In genomic region chr16:53892155-53892554, GRCh38 we compare ENCODE assay signal across 8 cellular contexts.
DNase-seq lines count a peak whose midpoint lies in the region; ATAC-seq and TF ChIP-seq lines count a peak whose summit lies in the region.

No MANE protein-coding gene starts in this region.

- H4K91ac ChIP-seq in H9 (ENCODE audit: insufficient read length, low read depth, low read length), result no peak overlapping the region

- H3K18ac ChIP-seq in H9 (ENCODE audit: insufficient read length, low read depth, low read length), result no peak overlapping the region

- H3K9me3 ChIP-seq in CD8-positive, alpha-beta memory T cell (ENCODE audit: low read length), result no peaks in the 10 kb centered on the region
- H3K9me3 ChIP-seq in H9 (ENCODE audit: control insufficient read depth, low read depth, low read length), result no peaks in the 10 kb centered on the region

- H3K4ac ChIP-seq in H9 (ENCODE audit: low read depth, low read length), result no peak overlapping the region

- no peaks in the 10 kb centered on the region for H3K27me3 Mint-ChIP-seq in CD8-positive, alpha-beta memory T cell
- H3K27me3 Mint-ChIP-seq in H9 (ENCODE audit: low read depth), result no peaks in the 10 kb centered on the region

- no peak overlapping the region for H2AK5ac ChIP-seq in H9 (ENCODE audit: insufficient read length, low read length)

- H3K4me3 Mint-ChIP-seq in CD8-positive, alpha-beta memory T cell, result peak overlapping the region in 1 of 7 donors; percentile 34
- H3K4me3 Mint-ChIP-seq in H9, result no peak overlapping the region

- no peak overlapping the region for H2AFZ ChIP-seq in H9 (ENCODE audit: low read length)

- no peak overlapping the region for H3T11ph ChIP-seq in H9 (ENCODE audit: low read length)

- WGBS in H9 (ENCODE audit: extremely low coverage, insufficient read length, low lambda C conversion rate), result no CpG with 5 or more reads among the region's 3 CpGs

- H4K5ac ChIP-seq in H9 (ENCODE audit: insufficient read length, low read depth, low read length), result no peak overlapping the region

- H3K23ac ChIP-seq in H9 (ENCODE audit: insufficient read length, low read depth, low read length), result no peak overlapping the region

- H2BK120ac ChIP-seq in H9 (ENCODE audit: low read depth, low read length, poor library complexity, severe bottlenecking), result no peak overlapping the region

- no peaks in the 10 kb centered on the region for H3K79me1 ChIP-seq in H9 (ENCODE audit: insufficient read depth, low read depth, low read length, poor library complexity, severe bottlenecking)

- H4K20me1 ChIP-seq in H9 (ENCODE audit: control insufficient read depth, insufficient read depth, insufficient read length), result no peaks in the 10 kb centered on the region

- peak; percentile 3 to 50 (median 18) for DNase-seq in CD8-positive, alpha-beta memory T cell
- DNase-seq in H9 (peak; percentile 42), NCI-H748 treated with DMSO at 0.1 percent for 48 hours (lab: John Stamatoyannopoulos, UW) (peak; percentile 33), fibroblast of the conjunctiva (ENCODE audit: low read depth) (peak; percentile 51), occipital lobe (lab: John Stamatoyannopoulos, UW) (peak; percentile 16)
- peak; percentile 57 for DNase-seq in activated CD8-positive, alpha-beta memory T cell treated with anti-CD3 and anti-CD28 coated beads, Interleukin-2, amount 50 U/mL, for 48 hours

- H3K79me2 ChIP-seq in H9 (ENCODE audit: insufficient read depth, low read length), result no peaks in the 10 kb centered on the region

- H3K27ac ChIP-seq in CD8-positive, alpha-beta memory T cell (ENCODE audit: low read depth, low read length), result no peak overlapping the region
- no peak overlapping the region for H3K27ac ChIP-seq in H9 (ENCODE audit: insufficient read length, low read depth, low read length)

- H2BK15ac ChIP-seq in H9 (ENCODE audit: low read depth, low read length), result no peak overlapping the region

- no peaks in the 10 kb centered on the region for H3K27me3 ChIP-seq in CD8-positive, alpha-beta memory T cell (ENCODE audit: insufficient read depth, low read length, poor library complexity, severe bottlenecking)
- no peaks in the 10 kb centered on the region for H3K27me3 ChIP-seq in H9 (ENCODE audit: insufficient read depth, low read length)

- CTCF ChIA-PET in CD8-positive, alpha-beta memory T cell (lab: Charles Lee), result interaction anchor here (0.7 kb wide), 1 partner anchor 21 kb away, joined by 3 read pairs; no protein-coding TSS in a partner anchor

- no peak overlapping the region for H3K27ac Mint-ChIP-seq in CD8-positive, alpha-beta memory T cell
- no peak overlapping the region for H3K27ac Mint-ChIP-seq in H9

- POLR2A ChIA-PET in CD8-positive, alpha-beta memory T cell (lab: Charles Lee), result no interaction called here

- H3K36me3 ChIP-seq in CD8-positive, alpha-beta memory T cell (ENCODE audit: insufficient read depth, low read length), result peaks cover 5% of the 10 kb centered on the region

- H3K36me3 Mint-ChIP-seq in CD8-positive, alpha-beta memory T cell, result peaks cover 7 to 23% (median 15%) of the 10 kb centered on the region in 3 donors
- peaks cover 0 to 3% (median 0%) of the 10 kb centered on the region in 3 experiments; a peak in 2 of 7 replicates for H3K36me3 Mint-ChIP-seq in H9 (ENCODE audit: insufficient read depth in 1 of 3, low read depth in 3 of 3)

- no peaks in the 10 kb centered on the region for H3K9me3 Mint-ChIP-seq in CD8-positive, alpha-beta memory T cell
- H3K9me3 Mint-ChIP-seq in H9, result no peaks in the 10 kb centered on the region

- TF ChIP-seq CTCF in H9 (conservative IDR thresholded peaks at IDR 0.05), result peak; percentile 80

- no peak overlapping the region for H2BK20ac ChIP-seq in H9 (ENCODE audit: low read depth, low read length, poor library complexity, severe bottlenecking)

- no peaks in the 10 kb centered on the region for H3K23me2 ChIP-seq in H9 (ENCODE audit: insufficient read length, low read depth, low read length, poor library complexity, severe bottlenecking)

- no peak overlapping the region for H3K56ac ChIP-seq in H9 (ENCODE audit: insufficient read length, low read depth, low read length)

- no peak overlapping the region for H3K14ac ChIP-seq in H9 (ENCODE audit: insufficient read depth, low read length)

- no peak overlapping the region for H2BK12ac ChIP-seq in H9 (ENCODE audit: insufficient read length, low read depth, low read length)

- no peak for ATAC-seq in GM18502 (IDR thresholded peaks at IDR 0.05; ENCODE audit: poor library complexity, unreplicated experiment)
- ATAC-seq in GM21423 (IDR thresholded peaks at IDR 0.05; ENCODE audit: unreplicated experiment), result no peak

- H3K4me3 ChIP-seq in CD8-positive, alpha-beta memory T cell (ENCODE audit: low read length), result no peak overlapping the region

- H3K4me2 ChIP-seq in H9 (ENCODE audit: insufficient read depth, insufficient read length, low read length), result no peak overlapping the region

- H2BK5ac ChIP-seq in H9 (ENCODE audit: insufficient read length, low read length), result no peak overlapping the region

- H3K9ac ChIP-seq in H9 (ENCODE audit: extremely low read depth, insufficient read length, low read length), result no peak overlapping the region

- H4K8ac ChIP-seq in H9 (replicated peaks; ENCODE audit: insufficient read length, low read depth, low read length), result no peak overlapping the region

- no peaks in the 10 kb centered on the region for H3K4me1 ChIP-seq in CD8-positive, alpha-beta memory T cell (ENCODE audit: insufficient read depth, low read length)
- H3K4me1 ChIP-seq in H9 (ENCODE audit: insufficient read depth, low read length), result no peaks in the 10 kb centered on the region

- peaks cover 2 to 11% (median 4%) of the 10 kb centered on the region in 3 donors for H3K4me1 Mint-ChIP-seq in CD8-positive, alpha-beta memory T cell
- H3K4me1 Mint-ChIP-seq in H9, result peaks cover 4 to 5% of the 10 kb centered on the region in 2 experiments
